Comparison of ENCODE assay signal across 26 cellular contexts in genomic region chr1:219340796-219341195, GRCh38.
DNase-seq lines count a peak whose midpoint lies in the region; ATAC-seq, FAIRE-seq and TF ChIP-seq lines count a peak whose summit lies in the region.
"Had no signal": no experiment of that assay in that cellular context is flagged by ENCODE, and none has a peak within 500 bp of the region (broad histone marks: within the 10 kb centered on the region; RNA-seq: fewer than 3 reads in every experiment).

No MANE protein-coding gene starts in this region.

- H2AFZ ChIP-seq in SK-N-SH (ENCODE audit: low read depth), result no peak overlapping the region
- no peak overlapping the region for H2AFZ ChIP-seq in smooth muscle cell (ENCODE audit: low read depth)
- H2AFZ ChIP-seq: GM23338 had no signal

- no peak for TF ChIP-seq CTCF in SK-N-SH (IDR thresholded peaks at IDR 0.05)
- no peak for TF ChIP-seq CTCF in smooth muscle cell (IDR thresholded peaks at IDR 0.05; ENCODE audit: borderline replicate concordance, insufficient read depth, poor library complexity, severe bottlenecking)

- peak in 1 of 2 experiments; percentile 71; a peak in 2 of 4 replicates for TF ChIP-seq EP300 in SK-N-SH (IDR thresholded peaks at IDR 0.05; ENCODE audit: borderline replicate concordance in 1 of 2, low read depth in 1 of 2, low read length in 1 of 2)

- POLR2A ChIA-PET in SK-N-SH (lab: Yijun Ruan, JAX), result no interaction called here

- no peak for TF ChIP-seq POLR2A in GM12891 (IDR thresholded peaks at IDR 0.05; ENCODE audit: low read depth, low read length)

- WGBS in SK-N-SH (ENCODE audit: low lambda C conversion rate), result 45% methylated on average over 1 of the region's 1 CpG
- WGBS in smooth muscle cell (ENCODE audit: low lambda C conversion rate), result 9% methylated on average over 1 of the region's 1 CpG

- DNase-seq in HCEC 1CT (peak; percentile 66), SK-N-SH (no peak), epithelial cell of prostate (ENCODE audit: low read depth, low spot score) (peak; percentile 75), smooth muscle cell (lab: John Stamatoyannopoulos, UW; ENCODE audit: unreplicated experiment) (no peak), GM12891 (ENCODE audit: insufficient read length, low spot score) (no peak)
- DNase-seq: activated CD4-positive, CD25-positive, alpha-beta regulatory T cell treated with anti-CD3 and anti-CD28 coated beads, Interleukin-2, amount 50 U/mL, for 72 hours; activated CD8-positive, alpha-beta T cell treated with anti-CD3 and anti-CD28 coated beads, Interleukin-2, amount 10 ng/mL, durations not matched to agents 7 days and 5 days; activated gamma-delta T cell treated with Interleukin-2 at 50 U/mL for 16 hours; activated T-cell treated with anti-CD3 and anti-CD28 coated beads, Interleukin-2, amount 50 U/mL, for 1 hour; adrenal gland; AML-193; DND-41; erythroblast; KBM-7; kidney glomerular epithelial cell; NCI-H1694; NCI-H2171 treated with DMSO at 0.1 percent for 48 hours; NCI-H69; stimulated activated CD4-positive, alpha-beta T cell treated with anti-CD3 and anti-CD28 coated beads, Interleukin-12 subunit alpha, Interleukin-12 subunit beta, amount 100 ng/mL, for 4 hours; stimulated activated naive CD8-positive, alpha-beta T cell treated with anti-CD3 and anti-CD28 coated beads, Interleukin-15, amount 100 ng/mL, for 72 hours had no signal

- no peaks in the 10 kb centered on the region for H4K20me1 ChIP-seq in SK-N-SH (ENCODE audit: insufficient read depth)
- H4K20me1 ChIP-seq in smooth muscle cell (ENCODE audit: low read depth), result no peaks in the 10 kb centered on the region

- H3K4me1 ChIP-seq in SK-N-SH (ENCODE audit: control insufficient read depth in 1 of 2, insufficient read depth in 2 of 2, low read depth in 1 of 2, low read length in 1 of 2) (peaks cover 2 to 17% of the 10 kb centered on the region in 2 experiments; a peak in 2 of 4 replicates), smooth muscle cell (ENCODE audit: low read depth) (peaks cover 5% of the 10 kb centered on the region)
- H3K4me1 ChIP-seq: adrenal gland, right atrium auricular region, tibial nerve had no signal

- H3K27ac ChIP-seq in SK-N-SH (ENCODE audit: low read depth in 2 of 2, low read length in 1 of 2) (peak overlapping the region; percentile 28 to 51; a peak in 3 of 4 replicates), epithelial cell of prostate (peak overlapping the region; percentile 19), smooth muscle cell (ENCODE audit: low read depth) (peak overlapping the region; percentile 62)
- H3K27ac ChIP-seq: adrenal gland, right atrium auricular region, tibial nerve had no signal

- H3K9ac ChIP-seq in SK-N-SH (no peak overlapping the region), smooth muscle cell (ENCODE audit: low read depth) (no peak overlapping the region)

- no peak for TF ChIP-seq RAD21 in SK-N-SH (IDR thresholded peaks at IDR 0.05; ENCODE audit: low read length)

- H3K4me3 ChIP-seq in SK-N-SH (ENCODE audit: low read depth in 2 of 2, low read length in 1 of 2) (no peak overlapping the region), smooth muscle cell (no peak overlapping the region)
- H3K4me3 ChIP-seq: adrenal gland, GM23338, right atrium auricular region, tibial nerve had no signal

- no peak overlapping the region for H3K4me2 ChIP-seq in SK-N-SH
- peak overlapping the region; percentile 26 for H3K4me2 ChIP-seq in smooth muscle cell
- H3K4me2 ChIP-seq: GM23338 had no signal

- FAIRE-seq in GM12891 (lab: Jason Lieb, UNC), result no peak

- no peaks in the 10 kb centered on the region for H3K79me2 ChIP-seq in SK-N-SH (ENCODE audit: insufficient read depth)
- H3K79me2 ChIP-seq in smooth muscle cell (ENCODE audit: low read depth), result no peaks in the 10 kb centered on the region

- H3K27me3 ChIP-seq in SK-N-SH (ENCODE audit: insufficient read depth) (no peaks in the 10 kb centered on the region), smooth muscle cell (ENCODE audit: low read depth) (no peaks in the 10 kb centered on the region)
- H3K27me3 ChIP-seq: adrenal gland, right atrium auricular region, tibial nerve had no signal

- peaks cover 28% of the 10 kb centered on the region for H3F3A ChIP-seq in SK-N-SH (replicated peaks; ENCODE audit: insufficient read depth)
- no peaks in the 10 kb centered on the region for H3F3A ChIP-seq in smooth muscle cell (ENCODE audit: low read depth)

- CTCF ChIA-PET in SK-N-SH (lab: Yijun Ruan, JAX), result no interaction called here

- no peaks in the 10 kb centered on the region for H3K9me2 ChIP-seq in SK-N-SH

- H3K9me3 ChIP-seq in SK-N-SH, result 0 out of 2 replicates have a peak, but pooled peaks cover 2% of the 10 kb centered on the region
- peaks cover 4% of the 10 kb centered on the region for H3K9me3 ChIP-seq in smooth muscle cell (replicated peaks; ENCODE audit: low read depth)
- H3K9me3 ChIP-seq: adrenal gland, right atrium auricular region had no signal

- ATAC-seq in HG03354 (IDR thresholded peaks at IDR 0.05; ENCODE audit: poor library complexity, severe bottlenecking, unreplicated experiment), result no peak
- ATAC-seq in GM19035 (IDR thresholded peaks at IDR 0.05; ENCODE audit: unreplicated experiment), result no peak
- ATAC-seq: activated CD8-positive, alpha-beta T cell treated with anti-CD3 and anti-CD28 coated beads, Interleukin-2, amount 10 ng/mL, durations not matched to agents 7 days and 5 days; GM23338; Right ventricle myocardium inferior; stimulated activated naive CD8-positive, alpha-beta T cell treated with anti-CD3 and anti-CD28 coated beads, Interleukin-15, amount 100 ng/mL, for 72 hours had no signal

- H3K36me3 ChIP-seq in SK-N-SH (replicated peaks in 1 of 2; ENCODE audit: control insufficient read depth in 1 of 2, insufficient read depth in 2 of 2, low read length in 1 of 2) (no peaks in the 10 kb centered on the region), smooth muscle cell (ENCODE audit: low read depth) (no peaks in the 10 kb centered on the region)
- H3K36me3 ChIP-seq: adrenal gland, right atrium auricular region, tibial nerve had no signal

TF ChIP-seq in SK-N-SH, 30 proteins besides CTCF, POLR2A, EP300 and RAD21 (continues in another document):
- TF ChIP-seq SMC3 (IDR thresholded peaks at IDR 0.05; ENCODE audit: low read depth, low read length), result no peak
- TF ChIP-seq ZBTB33 (IDR thresholded peaks at IDR 0.05; ENCODE audit: borderline replicate concordance, low read depth), result 0 out of 2 replicates have a peak, but pooled peaks have one; percentile 4
- no peak for TF ChIP-seq GATA2 (CRISPR knock-in tag; IDR thresholded peaks at IDR 0.05)
- TF ChIP-seq EZH2phosphoT487 (IDR thresholded peaks at IDR 0.05; ENCODE audit: borderline replicate concordance, low read depth), result no peak
- TF ChIP-seq ELF1 (IDR thresholded peaks at IDR 0.05), result peak; percentile 17; the same call in 1 of the 2 replicates
- TF ChIP-seq TEAD4 (IDR thresholded peaks at IDR 0.05; ENCODE audit: borderline replicate concordance, insufficient read depth), result peak; percentile 62; the same call in 1 of the 2 replicates

TF ChIP-seq in GM12891, 5 proteins besides CTCF, POLR2A, EP300 and RAD21:
- TF ChIP-seq POU2F2 (IDR thresholded peaks at IDR 0.05; ENCODE audit: low read depth, low read length) (no peak), TAF1 (IDR thresholded peaks at IDR 0.05; ENCODE audit: low read depth, low read length) (no peak), POLR2AphosphoS5 (IDR thresholded peaks at IDR 0.05; ENCODE audit: low read depth, low read length) (no peak), SPI1 (IDR thresholded peaks at IDR 0.05; ENCODE audit: low read depth, low read length) (no peak), PAX5 (IDR thresholded peaks at IDR 0.05; ENCODE audit: insufficient read depth, low read length, severe bottlenecking) (no peak)

Comparison
In these comparisons a context has a peak if more than half of its experiments do, and no peak if none do; other contexts are left out.
1. DNase-seq: peak in HCEC 1CT (single experiment) and epithelial cell of prostate (single experiment); none in SK-N-SH (single experiment), smooth muscle cell (single experiment) and GM12891 (single experiment).
2. Peak in every context shown above with its lines, with median percentiles within 50 percentile points of each other: H3K27ac ChIP-seq.